Comparison of ENCODE assay signal across 27 cellular contexts in genomic region chr1:3852091-3852490, GRCh38.
"Had no signal": no experiment of that assay in that cellular context is flagged by ENCODE, and none has a peak within 500 bp of the region (broad histone marks: within the 10 kb centered on the region; RNA-seq: fewer than 3 reads in every experiment).

No MANE protein-coding gene starts in this region.

- DNase-seq: natural killer cell; occipital lobe; ovary; psoas muscle; right cardiac atrium; right lobe of liver; spleen; stimulated activated CD4-positive, alpha-beta T cell treated with anti-CD3 and anti-CD28 coated beads, Interleukin-12 subunit alpha, Interleukin-12 subunit beta, amount 100 ng/mL, for 4 hours; stimulated activated CD4-positive, alpha-beta T cell treated with anti-CD3 and anti-CD28 coated beads, Interleukin-1b, Interleukin-23, amount 100 ng/mL, for 48 hours; stimulated activated CD4-positive, alpha-beta T cell treated with anti-CD3 and anti-CD28 coated beads, Interleukin-4, amount 100 ng/mL, for 1 hour; stimulated activated CD4-positive, alpha-beta T cell treated with anti-CD3 and anti-CD28 coated beads, Interleukin-4, amount 100 ng/mL, for 4 hours; stimulated activated CD8-positive, alpha-beta memory T cell treated with anti-CD3 and anti-CD28 coated beads, Interleukin-4, amount 100 ng/mL, for 48 hours; stimulated activated naive CD4-positive, alpha-beta T cell; stimulated activated naive CD8-positive, alpha-beta T cell treated with anti-CD3 and anti-CD28 coated beads, Interleukin-15, amount 100 ng/mL, for 72 hours; stimulated activated naive CD8-positive, alpha-beta T cell treated with anti-CD3 and anti-CD28 coated beads, Interleukin-15, Interleukin-2, amounts not matched to agents 100 U/mL and 50 U/mL, for 24 hours; substantia nigra; testis; tibial artery; transverse colon; upper lobe of right lung; uterus had no signal

- H3K9me3 ChIP-seq: ovary, psoas muscle, right lobe of liver, spleen, suprapubic skin, testis, tibial artery, transverse colon, upper lobe of right lung, uterus had no signal

- H3K27me3 ChIP-seq: neural progenitor cell, ovary, right lobe of liver, spleen, suprapubic skin, testis, tibial artery, transverse colon, upper lobe of right lung, uterus had no signal

- H3K4me3 ChIP-seq: neural progenitor cell, ovary, psoas muscle, right lobe of liver, skin epidermis, smooth muscle cell, spleen, suprapubic skin, testis, tibial artery, transverse colon, upper lobe of right lung, uterus had no signal

- ATAC-seq: natural killer cell; psoas muscle; right cardiac atrium; right lobe of liver; stimulated activated memory B cell treated with anti-CD40 and anti-IgM and Interleukin-4, amounts not matched to agents 10 μg/mL and 1 μg/mL and 100 μg/mL, for 72 hours; stimulated activated naive CD8-positive, alpha-beta T cell treated with anti-CD3 and anti-CD28 coated beads, Interleukin-15, amount 100 ng/mL, for 72 hours; stimulated activated naive CD8-positive, alpha-beta T cell treated with anti-CD3 and anti-CD28 coated beads, Interleukin-15, Interleukin-2, amounts not matched to agents 100 U/mL and 50 U/mL, for 24 hours; upper lobe of right lung had no signal

- H3K36me3 ChIP-seq: neural progenitor cell, ovary, uterus had no signal

- H3K27ac ChIP-seq: neural progenitor cell, ovary, parathyroid adenoma, psoas muscle, right lobe of liver, skin epidermis, spleen, suprapubic skin, testis, tibial artery, transverse colon, upper lobe of right lung, uterus had no signal
